ENCODE assay signal across 8 cellular contexts in genomic region chr2:67733517-67733916, GRCh38.
DNase-seq lines count a peak whose midpoint lies in the region; ATAC-seq, FAIRE-seq and TF ChIP-seq lines count a peak whose summit lies in the region.

No MANE protein-coding gene starts in this region.

- no peak for FAIRE-seq in pancreas (lab: Jason Lieb, UNC)

- DNase-seq in Right ventricle myocardium inferior (ENCODE audit: missing footprints) (no peak), Right ventricle myocardium superior (no peak), LoVo (ENCODE audit: low spot score) (peak; percentile 14), dorsolateral prefrontal cortex (peak in 3 of 10 donors; percentile 9 to 30 (median 21)), pancreas (peak; percentile 42 to 69 (median 57)), inferior parietal cortex (ENCODE audit: extremely low spot score) (no peak), tibial nerve (ENCODE audit: low spot score in 2 of 2) (no peak), NCI-H774 (lab: John Stamatoyannopoulos, UW) (no peak)

- ATAC-seq in Right ventricle myocardium inferior (peak; percentile 52), Right ventricle myocardium superior (ENCODE audit: poor library complexity) (no peak), pancreas (peak; percentile 91 to 98 (median 96))

- H3K4me1 ChIP-seq in pancreas (peaks cover 0 to 7% (median 0%) of the 10 kb centered on the region in 3 donors), tibial nerve (no peaks in the 10 kb centered on the region)

- no peak for TF ChIP-seq POLR2A in tibial nerve (IDR thresholded peaks at IDR 0.05)

- H3K27ac ChIP-seq in dorsolateral prefrontal cortex = no peak overlapping the region
- H3K27ac ChIP-seq in pancreas = no peak overlapping the region
- no peak overlapping the region for H3K27ac ChIP-seq in tibial nerve

- H3K9me3 ChIP-seq in pancreas (no peaks in the 10 kb centered on the region), tibial nerve (peaks cover 0 to under 1% (median 0%) of the 10 kb centered on the region in 4 donors)

- TF ChIP-seq EP300 in tibial nerve (IDR thresholded peaks at IDR 0.05) = no peak

- intact Hi-C loops in Right ventricle myocardium inferior (cut with DNase I) (no loop called here), Right ventricle myocardium superior (cut with DNase I) (no loop called here), dorsolateral prefrontal cortex (cut with DNase I) (loop anchor here in 1 of 2 donors (10.0 kb wide), 2 partner anchors 111 to 301 kb away; no protein-coding TSS in a partner anchor), pancreas (cut with DNase I) (loop anchor here in 2 of 3 donors (5.0 to 10.0 kb wide), 2 partner anchors 101 to 109 kb away; no protein-coding TSS in a partner anchor)

- H3K27me3 ChIP-seq in dorsolateral prefrontal cortex (peaks cover 0 to 9% (median 0%) of the 10 kb centered on the region in 45 donors), pancreas (no peaks in the 10 kb centered on the region), tibial nerve (no peaks in the 10 kb centered on the region)

- 22 to 25% methylated on average over 3 of the region's 3 CpGs for WGBS in pancreas, 2 donors
- WGBS in tibial nerve, 2 donors = 44 to 48% methylated on average over 3 of the region's 3 CpGs

- H3K4me3 ChIP-seq in dorsolateral prefrontal cortex (no peak overlapping the region), pancreas (no peak overlapping the region), tibial nerve (no peak overlapping the region)

- TF ChIP-seq CTCF in dorsolateral prefrontal cortex (IDR thresholded peaks at IDR 0.05 in 54 of 56, conservative IDR thresholded peaks at IDR 0.05 in 2 of 56; ENCODE audit: low read depth in 1 of 56, partially characterized antibody in 56 of 56) = peak in 48 of 56 donors; percentile 6 to 64 (median 39)
- peak in 3 of 4 donors; percentile 31 to 46 (median 40) for TF ChIP-seq CTCF in pancreas (IDR thresholded peaks at IDR 0.05)
- TF ChIP-seq CTCF in tibial nerve (IDR thresholded peaks at IDR 0.05) = peak in 1 of 5 experiments; percentile 5

- H3K36me3 ChIP-seq in pancreas (no peaks in the 10 kb centered on the region), tibial nerve (no peaks in the 10 kb centered on the region)

Comparison
In these comparisons a context has a peak if more than half of its experiments do, and no peak if none do; other contexts are left out.
1. DNase-seq: peak in LoVo (single experiment) and pancreas (6 of 6); none in Right ventricle myocardium inferior (single experiment), Right ventricle myocardium superior (single experiment), inferior parietal cortex (single experiment), tibial nerve (0 of 2) and NCI-H774 (single experiment).
2. intact Hi-C loops: an anchor here in pancreas (5.0 to 10.0 kb wide); none called in Right ventricle myocardium inferior and Right ventricle myocardium superior.